Comparison of ENCODE assay signal across 19 cellular contexts in the genomic region with DNA sequence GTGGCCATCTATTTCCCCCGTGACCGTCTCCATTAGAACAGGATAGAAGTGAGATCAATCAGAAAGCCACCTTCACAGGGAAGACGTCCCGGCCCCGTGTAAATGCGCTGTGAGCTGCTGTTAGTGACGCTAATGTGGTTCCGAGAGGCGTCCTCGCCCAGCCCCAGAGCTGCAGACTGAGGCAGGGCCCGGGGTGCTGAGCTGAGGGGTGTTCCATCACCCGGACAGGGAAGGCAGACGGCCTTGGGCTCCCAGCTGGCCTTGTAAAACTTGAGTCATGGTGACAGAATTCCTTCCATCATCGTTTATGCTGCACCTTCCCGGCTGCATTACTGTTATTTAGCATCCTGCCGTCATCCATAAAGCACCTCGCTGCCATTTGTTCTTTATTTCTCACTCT.
A peak's percentile ranks its signal among the peaks of the same experiment; 100 is the strongest.
DNase-seq lines count a peak whose midpoint lies in the region; ATAC-seq, FAIRE-seq and TF ChIP-seq lines count a peak whose summit lies in the region.
"Had no signal": no experiment of that assay in that cellular context is flagged by ENCODE, and none has a peak within 500 bp of the region (broad histone marks: within the 10 kb centered on the region; RNA-seq: fewer than 3 reads in every experiment).

No MANE protein-coding gene starts in this region.

- H2BK15ac ChIP-seq in IMR-90 (ENCODE audit: low read depth, low read length) (no peak overlapping the region), neuronal stem cell (ENCODE audit: low read length) (peak overlapping the region; percentile 55)

- no peaks in the 10 kb centered on the region for H3K9me3 ChIP-seq in IMR-90 (ENCODE audit: control insufficient read depth, insufficient read depth, low read length)
- H3K9me3 ChIP-seq in kidney (ENCODE audit: control insufficient read depth in 1 of 2, low read length in 2 of 2) = no peaks in the 10 kb centered on the region
- no peaks in the 10 kb centered on the region for H3K9me3 ChIP-seq in neuronal stem cell (replicated peaks in 1 of 2; ENCODE audit: control insufficient read depth in 2 of 2, insufficient read depth in 1 of 2, low read depth in 1 of 2, low read length in 2 of 2)
- no peaks in the 10 kb centered on the region for H3K9me3 ChIP-seq in psoas muscle

- ATAC-seq in IMR-90 (ENCODE audit: low read depth) (no peak), psoas muscle (no peak), GM19023 (IDR thresholded peaks at IDR 0.05; ENCODE audit: unreplicated experiment) (no peak)

- H4K8ac ChIP-seq in IMR-90 (ENCODE audit: low read depth in 2 of 2, low read length in 2 of 2) (no peak overlapping the region), neuronal stem cell (ENCODE audit: low read depth, low read length) (no peak overlapping the region)

- DNase-seq in IMR-90 (no peak), kidney (peak; percentile 49), neuronal stem cell (ENCODE audit: low spot score) (no peak), MV-4-11 (lab: John Stamatoyannopoulos, UW) (no peak), psoas muscle (no peak)
- no peak for DNase-seq in effector CD8-positive, alpha-beta T cell (lab: John Stamatoyannopoulos, UW)
- DNase-seq: C1 segment of cervical spinal cord; Calu3; CD4-positive, alpha-beta memory T cell; COR-L47; DMS53; DMS79 treated with DMSO at 0.1 percent for 48 hours; GF-D8; GOT3; HCEC 1CT had no signal

- H3K27ac ChIP-seq in IMR-90 (ENCODE audit: insufficient read depth, low read length) = no peak overlapping the region
- H3K27ac ChIP-seq in kidney (ENCODE audit: low read depth in 2 of 2, low read length in 2 of 2) = no peak overlapping the region
- no peak overlapping the region for H3K27ac ChIP-seq in neuronal stem cell (replicated peaks; ENCODE audit: low read length)
- H3K27ac ChIP-seq in psoas muscle = no peak overlapping the region

- FAIRE-seq in kidney (lab: Jason Lieb, UNC) = no peak
- FAIRE-seq: GM12891, GM18507, H54 had no signal

- BruUV-seq in IMR-90 (replicated peaks; lab: Mats Ljungman, UMichigan) = no TSS peak

- H3K9ac ChIP-seq in IMR-90 (ENCODE audit: low read depth, low read length) = no peak overlapping the region
- H3K9ac ChIP-seq in kidney (ENCODE audit: low read length in 2 of 2) = no peak overlapping the region
- H3K9ac ChIP-seq in neuronal stem cell (ENCODE audit: low read depth, low read length, poor library complexity) = no peak overlapping the region

- no peaks in the 10 kb centered on the region for H3K9me1 ChIP-seq in IMR-90 (ENCODE audit: insufficient read depth, low read length)

- H2AK9ac ChIP-seq in IMR-90 (replicated peaks; ENCODE audit: low read depth, low read length, poor library complexity) = no peak overlapping the region

- peak overlapping the region; percentile 47 for H2AFZ ChIP-seq in IMR-90 (replicated peaks; ENCODE audit: low read length, poor library complexity)
- H2AFZ ChIP-seq in neuronal stem cell (ENCODE audit: low read length) = no peak overlapping the region

- no peak overlapping the region for H4K5ac ChIP-seq in IMR-90 (ENCODE audit: low read depth, low read length)

- H2AK5ac ChIP-seq in IMR-90 (ENCODE audit: low read depth, low read length) (no peak overlapping the region), neuronal stem cell (ENCODE audit: low read depth, low read length) (no peak overlapping the region)

- H2BK5ac ChIP-seq in IMR-90 (ENCODE audit: low read depth, low read length, poor library complexity, severe bottlenecking) (no peak overlapping the region), neuronal stem cell (ENCODE audit: low read length) (no peak overlapping the region)

- CTCF ChIA-PET in IMR-90 (lab: Yijun Ruan, JAX) = no interaction called here

- intact Hi-C loops in IMR-90 (cut with micrococcal nuclease) = no loop called here
- intact Hi-C loops in kidney (cut with DNase I) = no loop called here
- intact Hi-C loops in psoas muscle (cut with DNase I) = no loop called here

- no peak for TF ChIP-seq CTCF in IMR-90 (conservative IDR thresholded peaks at IDR 0.05; ENCODE audit: low read depth, low read length)
- TF ChIP-seq CTCF in kidney (IDR thresholded peaks at IDR 0.05; ENCODE audit: borderline replicate concordance, extremely low read depth, insufficient read depth) = no peak
- TF ChIP-seq CTCF in psoas muscle (IDR thresholded peaks at IDR 0.05) = no peak

- H3K4ac ChIP-seq in IMR-90 (ENCODE audit: low read depth, low read length) (no peak overlapping the region), neuronal stem cell (ENCODE audit: low read length) (no peak overlapping the region)

- no peaks in the 10 kb centered on the region for H3K36me3 ChIP-seq in IMR-90 (ENCODE audit: control insufficient read depth, insufficient read depth, low read length)
- no peaks in the 10 kb centered on the region for H3K36me3 ChIP-seq in kidney (ENCODE audit: control insufficient read depth in 1 of 2, insufficient read depth in 2 of 2, low read length in 2 of 2)
- H3K36me3 ChIP-seq in neuronal stem cell (replicated peaks in 1 of 2; ENCODE audit: control insufficient read depth in 2 of 2, insufficient read depth in 2 of 2, low read length in 2 of 2) = no peaks in the 10 kb centered on the region
- H3K36me3 ChIP-seq in psoas muscle (ENCODE audit: insufficient read depth in 1 of 2, low read depth in 1 of 2) = no peaks in the 10 kb centered on the region

- H4K91ac ChIP-seq in IMR-90 (ENCODE audit: insufficient read depth, low read depth, low read length) = no peak overlapping the region
- H4K91ac ChIP-seq in neuronal stem cell (ENCODE audit: low read depth, low read length, poor library complexity) = no peak overlapping the region

- TF ChIP-seq RAD21 in IMR-90 (IDR thresholded peaks at IDR 0.05; ENCODE audit: low read length) = no peak

- no peaks in the 10 kb centered on the region for H4K20me1 ChIP-seq in IMR-90 (ENCODE audit: insufficient read depth, low read length)

- no peak overlapping the region for H2BK120ac ChIP-seq in IMR-90 (ENCODE audit: low read depth, low read length)
- H2BK120ac ChIP-seq in neuronal stem cell (ENCODE audit: low read depth, low read length) = no peak overlapping the region

- H3K18ac ChIP-seq in IMR-90 (ENCODE audit: low read depth, low read length) = no peak overlapping the region
- no peak overlapping the region for H3K18ac ChIP-seq in neuronal stem cell (ENCODE audit: low read length)

- WGBS in IMR-90 (ENCODE audit: extremely low coverage in 2 of 2, insufficient read length in 1 of 2), 2 experiments = 39% methylated on average over 2 of the region's 17 CpGs; no CpG with 5 or more reads in 1 of the 2 experiments
- no CpG with 5 or more reads among the region's 17 CpGs for WGBS in neuronal stem cell (ENCODE audit: extremely low coverage in 2 of 2, insufficient read length in 2 of 2, insufficient replicate concordance in 1 of 2), 2 donors
- 25 to 34% (median 27%) methylated on average over 16 to 17 of the region's 17 CpGs for WGBS in psoas muscle, 3 donors

- no peak overlapping the region for H2BK12ac ChIP-seq in neuronal stem cell (ENCODE audit: low read length)

- no peaks in the 10 kb centered on the region for H3K79me1 ChIP-seq in IMR-90 (ENCODE audit: low read depth in 1 of 2, low read length in 2 of 2)
- H3K79me1 ChIP-seq in neuronal stem cell (ENCODE audit: low read depth, low read length) = no peaks in the 10 kb centered on the region

- H3K14ac ChIP-seq in IMR-90 (replicated peaks; ENCODE audit: low read depth, low read length) (no peak overlapping the region), neuronal stem cell (ENCODE audit: low read length) (peak overlapping the region; percentile 84)

- no peak overlapping the region for H2BK20ac ChIP-seq in IMR-90 (ENCODE audit: low read depth, low read length)

- H3K27me3 ChIP-seq in IMR-90 (ENCODE audit: control insufficient read depth, insufficient read depth, low read length) (no peaks in the 10 kb centered on the region; the same call in 1 of the 2 replicates), neuronal stem cell (ENCODE audit: control insufficient read depth in 3 of 3, insufficient read depth in 3 of 3, low read depth in 1 of 3, low read length in 3 of 3) (peaks cover 0 to 4% (median 0%) of the 10 kb centered on the region in 3 experiments), psoas muscle (ENCODE audit: insufficient read depth in 3 of 3, low read length in 2 of 3) (peaks cover 0 to 2% (median 0%) of the 10 kb centered on the region in 3 donors)

- H3K4me2 ChIP-seq in IMR-90 (ENCODE audit: low read depth, low read length) (no peak overlapping the region), neuronal stem cell (ENCODE audit: insufficient read depth, low read length, poor library complexity, severe bottlenecking) (no peak overlapping the region)

- no peak overlapping the region for H3K56ac ChIP-seq in IMR-90 (ENCODE audit: extremely low read depth, insufficient read depth, low read length)

- no peaks in the 10 kb centered on the region for H3K4me1 ChIP-seq in IMR-90 (ENCODE audit: control insufficient read depth, insufficient read depth, low read length)
- H3K4me1 ChIP-seq in kidney (ENCODE audit: control insufficient read depth in 1 of 2, insufficient read depth in 1 of 2, low read depth in 1 of 2, low read length in 2 of 2) = no peaks in the 10 kb centered on the region
- no peaks in the 10 kb centered on the region for H3K4me1 ChIP-seq in neuronal stem cell (ENCODE audit: control insufficient read depth in 2 of 2, insufficient read depth in 1 of 2, low read depth in 1 of 2, low read length in 2 of 2)
- H3K4me1 ChIP-seq in psoas muscle = no peaks in the 10 kb centered on the region

- no peak for TF ChIP-seq POLR2A in IMR-90 (IDR thresholded peaks at IDR 0.05; ENCODE audit: low read depth, low read length)

- in situ Hi-C loops in IMR-90 (cut with MboI; ENCODE audit: low sequenced_read_pairs) = no loop called here

- dilution Hi-C loops in IMR-90 (cut with HindIII; ENCODE audit: low sequenced_read_pairs, unreplicated experiment) = no loop called here

- H3K23ac ChIP-seq in IMR-90 (ENCODE audit: low read depth, low read length) (no peak overlapping the region), neuronal stem cell (ENCODE audit: low read depth, low read length, poor library complexity) (no peak overlapping the region)

- H3K4me3 ChIP-seq in IMR-90 (ENCODE audit: insufficient read depth, low read depth, low read length) = no peak overlapping the region
- no peak overlapping the region for H3K4me3 ChIP-seq in kidney (ENCODE audit: low read length in 2 of 2)
- H3K4me3 ChIP-seq in neuronal stem cell (ENCODE audit: low read length in 2 of 2) = peak overlapping the region in 1 of 2 donors; percentile 22
- H3K4me3 ChIP-seq in psoas muscle = no peak overlapping the region

- POLR2A ChIA-PET in IMR-90 (lab: Charles Lee; ENCODE audit: unreplicated experiment) = no interaction called here

TF ChIP-seq in IMR-90, 13 proteins besides CTCF, POLR2A, EP300 and RAD21 (continues in another document):
- TF ChIP-seq CEBPB (IDR thresholded peaks at IDR 0.05; ENCODE audit: low read depth, low read length) (no peak), BHLHE40 (IDR thresholded peaks at IDR 0.05; ENCODE audit: low read depth, low read length) (no peak), MAFK (IDR thresholded peaks at IDR 0.05; ENCODE audit: low read depth, low read length) (no peak), FOS (IDR thresholded peaks at IDR 0.05; ENCODE audit: low read depth, low read length) (no peak), MAZ (IDR thresholded peaks at IDR 0.05; ENCODE audit: borderline replicate concordance, low read depth, low read length) (no peak), MXI1 (IDR thresholded peaks at IDR 0.05; ENCODE audit: borderline replicate concordance, low read depth, low read length) (no peak), RCOR1 (IDR thresholded peaks at IDR 0.05; ENCODE audit: insufficient replicate concordance, low read length) (no peak)
